In genomic region chr14:77245820-77246219, GRCh38 we compare ENCODE assay signal across 1 cellular context.
TF ChIP-seq lines count a peak whose summit lies in the region.

No MANE protein-coding gene starts in this region.

TF ChIP-seq in GM23338, 12 proteins besides CTCF, POLR2A, EP300 and RAD21 (continued from another document):
- TF ChIP-seq, protein P1, sequence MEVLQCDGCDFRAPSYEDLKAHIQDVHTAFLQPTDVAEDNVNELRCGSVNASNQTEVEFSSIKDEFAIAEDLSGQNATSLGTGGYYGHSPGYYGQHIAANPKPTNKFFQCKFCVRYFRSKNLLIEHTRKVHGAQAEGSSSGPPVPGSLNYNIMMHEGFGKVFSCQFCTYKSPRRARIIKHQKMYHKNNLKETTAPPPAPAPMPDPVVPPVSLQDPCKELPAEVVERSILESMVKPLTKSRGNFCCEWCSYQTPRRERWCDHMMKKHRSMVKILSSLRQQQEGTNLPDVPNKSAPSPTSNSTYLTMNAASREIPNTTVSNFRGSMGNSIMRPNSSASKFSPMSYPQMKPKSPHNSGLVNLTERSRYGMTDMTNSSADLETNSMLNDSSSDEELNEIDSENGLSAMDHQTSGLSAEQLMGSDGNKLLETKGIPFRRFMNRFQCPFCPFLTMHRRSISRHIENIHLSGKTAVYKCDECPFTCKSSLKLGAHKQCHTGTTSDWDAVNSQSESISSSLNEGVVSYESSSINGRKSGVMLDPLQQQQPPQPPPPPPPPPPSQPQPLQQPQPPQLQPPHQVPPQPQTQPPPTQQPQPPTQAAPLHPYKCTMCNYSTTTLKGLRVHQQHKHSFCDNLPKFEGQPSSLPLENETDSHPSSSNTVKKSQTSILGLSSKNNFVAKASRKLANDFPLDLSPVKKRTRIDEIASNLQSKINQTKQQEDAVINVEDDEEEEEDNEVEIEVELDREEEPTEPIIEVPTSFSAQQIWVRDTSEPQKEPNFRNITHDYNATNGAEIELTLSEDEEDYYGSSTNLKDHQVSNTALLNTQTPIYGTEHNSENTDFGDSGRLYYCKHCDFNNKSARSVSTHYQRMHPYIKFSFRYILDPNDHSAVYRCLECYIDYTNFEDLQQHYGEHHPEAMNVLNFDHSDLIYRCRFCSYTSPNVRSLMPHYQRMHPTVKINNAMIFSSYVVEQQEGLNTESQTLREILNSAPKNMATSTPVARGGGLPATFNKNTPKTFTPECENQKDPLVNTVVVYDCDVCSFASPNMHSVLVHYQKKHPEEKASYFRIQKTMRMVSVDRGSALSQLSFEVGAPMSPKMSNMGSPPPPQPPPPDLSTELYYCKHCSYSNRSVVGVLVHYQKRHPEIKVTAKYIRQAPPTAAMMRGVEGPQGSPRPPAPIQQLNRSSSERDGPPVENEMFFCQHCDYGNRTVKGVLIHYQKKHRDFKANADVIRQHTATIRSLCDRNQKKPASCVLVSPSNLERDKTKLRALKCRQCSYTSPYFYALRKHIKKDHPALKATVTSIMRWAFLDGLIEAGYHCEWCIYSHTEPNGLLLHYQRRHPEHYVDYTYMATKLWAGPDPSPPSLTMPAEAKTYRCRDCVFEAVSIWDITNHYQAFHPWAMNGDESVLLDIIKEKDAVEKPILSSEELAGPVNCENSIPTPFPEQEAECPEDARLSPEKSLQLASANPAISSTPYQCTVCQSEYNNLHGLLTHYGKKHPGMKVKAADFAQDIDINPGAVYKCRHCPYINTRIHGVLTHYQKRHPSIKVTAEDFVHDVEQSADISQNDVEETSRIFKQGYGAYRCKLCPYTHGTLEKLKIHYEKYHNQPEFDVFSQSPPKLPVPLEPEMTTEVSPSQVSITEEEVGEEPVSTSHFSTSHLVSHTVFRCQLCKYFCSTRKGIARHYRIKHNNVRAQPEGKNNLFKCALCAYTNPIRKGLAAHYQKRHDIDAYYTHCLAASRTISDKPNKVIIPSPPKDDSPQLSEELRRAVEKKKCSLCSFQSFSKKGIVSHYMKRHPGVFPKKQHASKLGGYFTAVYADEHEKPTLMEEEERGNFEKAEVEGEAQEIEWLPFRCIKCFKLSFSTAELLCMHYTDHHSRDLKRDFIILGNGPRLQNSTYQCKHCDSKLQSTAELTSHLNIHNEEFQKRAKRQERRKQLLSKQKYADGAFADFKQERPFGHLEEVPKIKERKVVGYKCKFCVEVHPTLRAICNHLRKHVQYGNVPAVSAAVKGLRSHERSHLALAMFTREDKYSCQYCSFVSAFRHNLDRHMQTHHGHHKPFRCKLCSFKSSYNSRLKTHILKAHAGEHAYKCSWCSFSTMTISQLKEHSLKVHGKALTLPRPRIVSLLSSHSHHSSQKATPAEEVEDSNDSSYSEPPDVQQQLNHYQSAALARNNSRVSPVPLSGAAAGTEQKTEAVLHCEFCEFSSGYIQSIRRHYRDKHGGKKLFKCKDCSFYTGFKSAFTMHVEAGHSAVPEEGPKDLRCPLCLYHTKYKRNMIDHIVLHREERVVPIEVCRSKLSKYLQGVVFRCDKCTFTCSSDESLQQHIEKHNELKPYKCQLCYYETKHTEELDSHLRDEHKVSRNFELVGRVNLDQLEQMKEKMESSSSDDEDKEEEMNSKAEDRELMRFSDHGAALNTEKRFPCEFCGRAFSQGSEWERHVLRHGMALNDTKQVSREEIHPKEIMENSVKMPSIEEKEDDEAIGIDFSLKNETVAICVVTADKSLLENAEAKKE (CRISPR knock-in tag; IDR thresholded peaks at IDR 0.05) = no peak
- TF ChIP-seq ZNF114 (CRISPR knock-in tag; IDR thresholded peaks at IDR 0.05) = no peak
- TF ChIP-seq CREB1 (CRISPR knock-in tag; IDR thresholded peaks at IDR 0.05; ENCODE audit: low read depth) = no peak
- no peak for TF ChIP-seq ZNF331 (CRISPR knock-in tag; IDR thresholded peaks at IDR 0.05; ENCODE audit: low read depth)
- no peak for TF ChIP-seq NANOG (IDR thresholded peaks at IDR 0.05; ENCODE audit: borderline replicate concordance)
